ENCODE assay signal across 4 cellular contexts in the genomic region with DNA sequence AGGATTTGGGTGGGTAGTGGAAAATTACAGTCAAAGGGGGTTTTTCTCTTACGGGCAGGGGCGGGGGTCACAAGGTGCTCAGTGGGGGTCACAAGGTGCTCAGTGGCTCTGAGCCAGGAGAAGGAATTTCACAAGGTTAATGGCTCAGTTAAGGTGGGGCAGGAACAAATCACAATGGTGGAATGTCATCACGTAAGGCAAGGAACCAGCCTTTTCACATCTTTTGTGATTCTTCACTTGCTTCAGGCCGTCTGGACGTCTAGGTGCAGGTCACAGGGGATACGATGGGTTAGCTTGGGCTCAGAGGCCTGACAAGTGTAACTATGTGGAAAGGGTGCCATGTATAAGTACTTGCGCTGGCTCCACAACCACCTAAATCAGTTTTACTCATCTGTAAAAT. TPM values are rescaled to one million over a fixed set of nuclear protein-coding genes. Genes with fewer than 3 reads are reported as not detected.
A peak's percentile ranks its signal among the peaks of the same experiment; 100 is the strongest.
DNase-seq lines count a peak whose midpoint lies in the region; TF ChIP-seq lines count a peak whose summit lies in the region.
"Not testable (repeated sequence)": the region's sequence is repeated elsewhere in the genome, so short reads cannot be mapped to it uniquely, and the experiment has no call there.

No MANE protein-coding gene starts in this region.

- not testable (repeated sequence) for H2AK5ac ChIP-seq in mesenchymal stem cell (ENCODE audit: low read length, severe bottlenecking); mesendoderm (ENCODE audit: low read length); trophoblast cell (ENCODE audit: low read length)

- H3K79me1 ChIP-seq in mesenchymal stem cell (replicated peaks; ENCODE audit: low read length, poor library complexity, severe bottlenecking); mesendoderm (ENCODE audit: low read length); trophoblast cell (ENCODE audit: low read length): not testable (repeated sequence)

- H3K9me3 Mint-ChIP-seq in endodermal cell = not testable (repeated sequence)

- not testable (repeated sequence) for H4K12ac ChIP-seq in trophoblast cell (ENCODE audit: low read depth, low read length)

- peak overlapping the region; percentile 41 for H4K8ac ChIP-seq in mesenchymal stem cell (ENCODE audit: low read length)
- not testable (repeated sequence) for H4K8ac ChIP-seq in mesendoderm (ENCODE audit: low read depth, low read length); trophoblast cell (ENCODE audit: low read depth, low read length)

- H2BK5ac ChIP-seq in mesenchymal stem cell (ENCODE audit: low read depth, low read length, poor library complexity, severe bottlenecking); mesendoderm (ENCODE audit: low read length); trophoblast cell (ENCODE audit: low read depth, low read length, poor library complexity): not testable (repeated sequence)

- H2BK12ac ChIP-seq in mesenchymal stem cell (ENCODE audit: low read length in 2 of 2); trophoblast cell (ENCODE audit: low read length): not testable (repeated sequence)

- not testable (repeated sequence) for H3K27ac Mint-ChIP-seq in endodermal cell

- H3K36me3 ChIP-seq in endodermal cell (ENCODE audit: control insufficient read depth, insufficient read depth, low read length); mesenchymal stem cell (ENCODE audit: control insufficient read depth in 1 of 2, insufficient read depth in 2 of 2, low read depth in 1 of 2, low read length in 2 of 2); mesendoderm (ENCODE audit: control insufficient read depth, insufficient read depth, low read length); trophoblast cell (ENCODE audit: control insufficient read depth in 1 of 2, insufficient read depth in 2 of 2, low read length in 2 of 2): not testable (repeated sequence)

- not testable (repeated sequence) for H4K91ac ChIP-seq in mesenchymal stem cell (ENCODE audit: low read length); trophoblast cell (ENCODE audit: low read depth, low read length)

- H3K4me2 ChIP-seq in mesenchymal stem cell (ENCODE audit: low read length, poor library complexity, severe bottlenecking); mesendoderm (ENCODE audit: low read length); trophoblast cell (ENCODE audit: low read length): not testable (repeated sequence)

- peak; percentile 59 for DNase-seq in endodermal cell
- not testable (repeated sequence) for DNase-seq in mesenchymal stem cell, trophoblast cell
- peak; percentile 63 for DNase-seq in mesendoderm

- not testable (repeated sequence) for H3K27ac ChIP-seq in endodermal cell (ENCODE audit: low read depth, low read length); mesenchymal stem cell (ENCODE audit: low read length, poor library complexity, severe bottlenecking); mesendoderm (ENCODE audit: low read depth, low read length); trophoblast cell (ENCODE audit: low read depth, low read length)

- not testable (repeated sequence) for H2AFZ ChIP-seq in mesenchymal stem cell (ENCODE audit: low read depth, low read length); trophoblast cell (ENCODE audit: insufficient read depth, low read length, poor library complexity)

- not testable (repeated sequence) for H4K5ac ChIP-seq in mesendoderm (ENCODE audit: low read length)

- not testable (repeated sequence) for H3K4me1 ChIP-seq in endodermal cell (ENCODE audit: control insufficient read depth, insufficient read depth, low read length); mesenchymal stem cell (ENCODE audit: control insufficient read depth, insufficient read depth, low read depth, low read length); mesendoderm (ENCODE audit: control insufficient read depth, low read depth, low read length); trophoblast cell (ENCODE audit: control insufficient read depth in 1 of 2, insufficient read depth in 2 of 2, low read length in 2 of 2)

- H3K27me3 ChIP-seq in endodermal cell (ENCODE audit: control insufficient read depth, insufficient read depth, low read length, poor library complexity, severe bottlenecking); mesenchymal stem cell (ENCODE audit: control insufficient read depth in 1 of 2, insufficient read depth in 1 of 2, low read length in 2 of 2); mesendoderm (ENCODE audit: insufficient read depth, low read length, poor library complexity); trophoblast cell (ENCODE audit: insufficient read depth, low read length): not testable (repeated sequence)

- not testable (repeated sequence) for H3K36me3 Mint-ChIP-seq in endodermal cell (ENCODE audit: low read depth)

- H2BK15ac ChIP-seq in mesenchymal stem cell (ENCODE audit: low read depth, poor library complexity, severe bottlenecking); mesendoderm (replicated peaks; ENCODE audit: low read depth): not testable (repeated sequence)

- not testable (repeated sequence) for H3K18ac ChIP-seq in mesenchymal stem cell (ENCODE audit: low read depth in 1 of 2, low read length in 2 of 2); mesendoderm (ENCODE audit: low read length); trophoblast cell (ENCODE audit: low read length)

- H2BK120ac ChIP-seq in mesenchymal stem cell (ENCODE audit: low read depth, low read length); mesendoderm (ENCODE audit: low read depth, low read length); trophoblast cell (ENCODE audit: insufficient read depth, low read length, poor library complexity): not testable (repeated sequence)

- WGBS in endodermal cell (ENCODE audit: insufficient coverage in 1 of 2, insufficient read length in 1 of 2), 2 experiments = 74 to 82% methylated on average over 5 to 7 of the region's 7 CpGs
- WGBS in mesenchymal stem cell = 78% methylated on average over 3 of the region's 7 CpGs
- WGBS in mesendoderm (ENCODE audit: extremely low coverage, insufficient coverage, low lambda C conversion rate) = no CpG with 5 or more reads among the region's 7 CpGs
- no CpG with 5 or more reads among the region's 7 CpGs for WGBS in trophoblast cell (ENCODE audit: extremely low coverage, insufficient coverage, insufficient read length)

- not testable (repeated sequence) for TF ChIP-seq CTCF in endodermal cell (conservative IDR thresholded peaks at IDR 0.05)

- H3K27me3 Mint-ChIP-seq in endodermal cell (ENCODE audit: insufficient read depth) = not testable (repeated sequence)

- not testable (repeated sequence) for H3K23ac ChIP-seq in mesenchymal stem cell (ENCODE audit: low read length in 2 of 2); mesendoderm (ENCODE audit: low read length); trophoblast cell (ENCODE audit: low read length)

- H3K9me3 ChIP-seq in endodermal cell (ENCODE audit: control insufficient read depth, low read length) (peaks cover 13% of the 10 kb centered on the region), mesenchymal stem cell (ENCODE audit: control insufficient read depth, low read length) (peaks cover 20% of the 10 kb centered on the region)
- H3K9me3 ChIP-seq in trophoblast cell (ENCODE audit: insufficient read depth, low read depth, low read length) = not testable (repeated sequence)

- H3K4me3 ChIP-seq in endodermal cell (ENCODE audit: low read length); mesenchymal stem cell (ENCODE audit: insufficient read depth in 1 of 2, low read depth in 1 of 2, low read length in 2 of 2); mesendoderm (ENCODE audit: low read length); trophoblast cell (ENCODE audit: low read depth, low read length): not testable (repeated sequence)

- not testable (repeated sequence) for H3K4me3 Mint-ChIP-seq in endodermal cell

- not testable (repeated sequence) for H3K56ac ChIP-seq in mesendoderm (ENCODE audit: low read length)

- not testable (repeated sequence) for H3K4me1 Mint-ChIP-seq in endodermal cell

- H3K79me2 ChIP-seq in mesendoderm (ENCODE audit: control insufficient read depth, insufficient read depth, low read length); trophoblast cell (ENCODE audit: control insufficient read depth, insufficient read depth, low read length, poor library complexity): not testable (repeated sequence)

- not testable (repeated sequence) for H3K14ac ChIP-seq in mesenchymal stem cell (ENCODE audit: low read length in 2 of 2); trophoblast cell (ENCODE audit: low read length)

- not testable (repeated sequence) for H3K9ac ChIP-seq in endodermal cell (ENCODE audit: extremely low read depth, low read length, poor library complexity, severe bottlenecking); mesenchymal stem cell (ENCODE audit: low read length); mesendoderm (ENCODE audit: low read length)
- H3K9ac ChIP-seq in trophoblast cell (ENCODE audit: low read length) = peak overlapping the region; percentile 69

- H3K4ac ChIP-seq in mesenchymal stem cell (ENCODE audit: low read depth in 1 of 2, low read length in 2 of 2); mesendoderm (ENCODE audit: low read depth, low read length); trophoblast cell (ENCODE audit: low read depth, low read length): not testable (repeated sequence)

RNA-seq across cellular contexts. Expression of a gene that starts 21.2 kb away (rescaled TPM):
- total RNA-seq in endodermal cell = 10 to 100 TPM in 1 of 2 donors, 1 to 10 TPM in 1; 7.2 to 13.0 TPM
- 12.8 TPM for polyA plus RNA-seq in endodermal cell (2013, experiment 1 of 2)
- 11.6 TPM for polyA plus RNA-seq in endodermal cell (2013, experiment 2 of 2)
- 7.1 TPM for polyA plus RNA-seq in mesenchymal stem cell (2013, experiment 1 of 2)
- polyA plus RNA-seq in mesenchymal stem cell (2013, experiment 2 of 2) = 7.4 TPM
- polyA plus RNA-seq in mesendoderm (2013, experiment 1 of 2) = 11.7 TPM
- 11.8 TPM for polyA plus RNA-seq in mesendoderm (2013, experiment 2 of 2)
- polyA plus RNA-seq in trophoblast cell (2013) = 6.5 and 6.7 TPM in 2 replicates
